ENCODE assay signal across 1 cellular context in the genomic region with DNA sequence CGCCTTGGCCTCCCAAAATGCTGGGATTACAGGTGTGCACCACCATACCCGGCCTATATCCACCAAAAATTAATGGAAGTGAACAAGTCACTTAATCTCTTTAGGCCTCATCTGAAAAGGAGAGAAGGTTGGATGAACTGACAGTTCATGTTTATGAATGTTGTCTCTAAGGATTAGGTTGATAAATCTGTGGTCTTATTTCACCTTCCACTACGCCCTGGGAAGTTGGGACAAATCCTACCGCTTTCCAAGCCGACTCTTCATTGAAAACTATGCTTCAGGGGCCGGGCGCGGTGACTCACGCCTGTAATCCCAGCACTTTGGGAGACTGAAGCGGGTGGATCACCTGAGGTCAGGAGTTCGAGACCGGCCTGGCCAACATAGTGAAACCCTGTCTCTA. TPM values are rescaled to one million over a fixed set of nuclear protein-coding genes. Genes with fewer than 3 reads are reported as not detected.
"Had no signal": no experiment of that assay in that cellular context is flagged by ENCODE, and none has a peak within 500 bp of the region (broad histone marks: within the 10 kb centered on the region; RNA-seq: fewer than 3 reads in every experiment).

No MANE protein-coding gene starts in this region.

RNA-seq across cellular contexts. Expression of a gene that starts 59.4 kb away (rescaled TPM):
- total RNA-seq: endothelial cell of umbilical vein had no signal
